19 cellular contexts compared by ENCODE assay signal in genomic region chr5:107418071-107418470, GRCh38.
DNase-seq lines count a peak whose midpoint lies in the region; ATAC-seq, FAIRE-seq and TF ChIP-seq lines count a peak whose summit lies in the region.
"Had no signal": no experiment of that assay in that cellular context is flagged by ENCODE, and none has a peak within 500 bp of the region (broad histone marks: within the 10 kb centered on the region; RNA-seq: fewer than 3 reads in every experiment).

No MANE protein-coding gene starts in this region.

- peak; percentile 22 for DNase-seq in NCI-H446 treated with DMSO at 0.1 percent for 48 hours (lab: John Stamatoyannopoulos, UW)
- DNase-seq in NCI-H446 (lab: John Stamatoyannopoulos, UW): no peak
- peak; percentile 53 for DNase-seq in RCC 7860 (ENCODE audit: low spot score)
- peak; percentile 85 for DNase-seq in renal cortical epithelial cell (ENCODE audit: low read depth)
- DNase-seq in foreskin keratinocyte: no peak
- DNase-seq in cerebellar nuclear complex (lab: John Stamatoyannopoulos, UW): no peak
- DNase-seq in stimulated activated CD4-positive, alpha-beta T cell treated with anti-CD3 and anti-CD28 coated beads, Interleukin-2, amount 100 ng/mL, for 24 hours: no peak
- DNase-seq: CD8-positive, alpha-beta memory T cell; DMS 273 treated with DMSO at 0.1 percent for 48 hours; GDM1; H7; NCI-H1105; NCI-H187; Peyer's patch; Right ventricle myocardium superior had no signal

- ATAC-seq in foreskin keratinocyte: no peak

- H3K27ac ChIP-seq in foreskin keratinocyte: no peak overlapping the region
- H3K27ac ChIP-seq: BLaER1 treated with 17β-estradiol and CSF1 and Interleukin-3, amounts not matched to agents 10 nM and 100 nM; SK-N-MC had no signal

- FAIRE-seq in RCC 7860 (lab: Jason Lieb, UNC) (peak; percentile 86), islet of Langerhans (lab: Jason Lieb, UNC) (peak; percentile 92)
- FAIRE-seq: GM12891 had no signal

- H3K27me3 ChIP-seq in foreskin keratinocyte: no peaks in the 10 kb centered on the region
- H3K27me3 ChIP-seq: BLaER1 treated with 17β-estradiol and CSF1 and Interleukin-3, amounts not matched to agents 10 nM and 100 nM; Peyer's patch had no signal

- no peaks in the 10 kb centered on the region for H3K4me1 ChIP-seq in foreskin keratinocyte
- H3K4me1 ChIP-seq: BLaER1 treated with 17β-estradiol and CSF1 and Interleukin-3, amounts not matched to agents 10 nM and 100 nM; Peyer's patch had no signal

- TF ChIP-seq CTCF in foreskin keratinocyte (conservative IDR thresholded peaks at IDR 0.05): no peak

Comparison
In these comparisons a context has a peak if more than half of its experiments do, and no peak if none do; other contexts are left out.
1. DNase-seq: peak in NCI-H446 treated with DMSO at 0.1 percent for 48 hours (single experiment), RCC 7860 (single experiment) and renal cortical epithelial cell (single experiment); none in NCI-H446 (0 of 2), foreskin keratinocyte (0 of 2), cerebellar nuclear complex (0 of 2) and stimulated activated CD4-positive, alpha-beta T cell treated with anti-CD3 and anti-CD28 coated beads, Interleukin-2, amount 100 ng/mL, for 24 hours (0 of 2).